In genomic region chr10:71393841-71394475, GRCh38 we compare ENCODE assay signal across 21 cellular contexts.
"Had no signal": no experiment of that assay in that cellular context is flagged by ENCODE, and none has a peak within 500 bp of the region (broad histone marks: within the 10 kb centered on the region; RNA-seq: fewer than 3 reads in every experiment).

No MANE protein-coding gene starts in this region.

- H2AFZ ChIP-seq: parathyroid adenoma had no signal

- H3K4me3 ChIP-seq: dorsolateral prefrontal cortex, gastroesophageal sphincter, heart left ventricle, spleen, thoracic aorta had no signal

- H3K9ac ChIP-seq: parathyroid adenoma had no signal

- H3K27ac Mint-ChIP-seq: activated CD4-positive, alpha-beta memory T cell treated with anti-CD3 and anti-CD28 coated beads, Interleukin-2, amount 10 ng/mL, durations not matched to agents 7 days and 5 days; activated CD4-positive, alpha-beta T cell treated with anti-CD3 and anti-CD28 coated beads, Interleukin-2, amount 10 ng/mL, durations not matched to agents 24 days and 14 days; activated naive CD4-positive, alpha-beta T cell treated with anti-CD3 and anti-CD28 coated beads, Interleukin-2, amount 50 U/mL, for 72 hours; activated T-cell treated with anti-CD3 and anti-CD28 coated beads, Interleukin-2, amount 50 U/mL, for 24 hours; activated T-helper 17 cell treated with anti-CD3 and anti-CD28 coated beads, Interleukin-2, amount 50 U/mL, for 72 hours; brain; effector memory CD8-positive, alpha-beta T cell; nephron had no signal

- ATAC-seq: activated CD4-positive, CD25-positive, alpha-beta regulatory T cell treated with anti-CD3 and anti-CD28 coated beads, Interleukin-2, amount 50 U/mL, for 24 hours; activated naive CD4-positive, alpha-beta T cell treated with anti-CD3 and anti-CD28 coated beads, Interleukin-2, amount 50 U/mL, for 72 hours; activated T-helper 17 cell treated with anti-CD3 and anti-CD28 coated beads, Interleukin-2, amount 50 U/mL, for 72 hours; effector memory CD8-positive, alpha-beta T cell; gastroesophageal sphincter; heart left ventricle had no signal

- FAIRE-seq: colon, islet of Langerhans had no signal

- H3K9me3 Mint-ChIP-seq: activated CD4-positive, alpha-beta memory T cell treated with anti-CD3 and anti-CD28 coated beads, Interleukin-2, amount 10 ng/mL, durations not matched to agents 7 days and 5 days; activated CD4-positive, alpha-beta T cell treated with anti-CD3 and anti-CD28 coated beads, Interleukin-2, amount 10 ng/mL, durations not matched to agents 24 days and 14 days; activated naive CD4-positive, alpha-beta T cell treated with anti-CD3 and anti-CD28 coated beads, Interleukin-2, amount 50 U/mL, for 72 hours; activated T-cell treated with anti-CD3 and anti-CD28 coated beads, Interleukin-2, amount 50 U/mL, for 24 hours; activated T-helper 17 cell treated with anti-CD3 and anti-CD28 coated beads, Interleukin-2, amount 50 U/mL, for 72 hours; brain; effector memory CD8-positive, alpha-beta T cell; nephron had no signal

- H3K36me3 Mint-ChIP-seq: activated naive CD4-positive, alpha-beta T cell treated with anti-CD3 and anti-CD28 coated beads, Interleukin-2, amount 50 U/mL, for 72 hours; brain had no signal

- H3K36me3 ChIP-seq: gastroesophageal sphincter, heart left ventricle, spleen, thoracic aorta had no signal

- H3K27ac ChIP-seq: gastroesophageal sphincter, heart left ventricle, parathyroid adenoma, spleen, thoracic aorta had no signal

- H3K9me3 ChIP-seq: gastroesophageal sphincter, heart left ventricle, spleen, thoracic aorta had no signal

- DNase-seq: activated CD4-positive, alpha-beta memory T cell treated with anti-CD3 and anti-CD28 coated beads, Interleukin-2, amount 10 ng/mL, durations not matched to agents 7 days and 5 days; activated CD4-positive, alpha-beta T cell treated with anti-CD3 and anti-CD28 coated beads, Interleukin-2, amount 10 ng/mL, durations not matched to agents 24 days and 14 days; activated T-cell treated with anti-CD3 and anti-CD28 coated beads, Interleukin-2, amount 50 U/mL, for 24 hours; aorta; caudate nucleus; dorsolateral prefrontal cortex; effector memory CD8-positive, alpha-beta T cell; heart left ventricle; spleen; stimulated activated CD4-positive, alpha-beta T cell treated with anti-CD3 and anti-CD28 coated beads, Interleukin-4, amount 100 ng/mL, for 1 hour; stimulated activated naive CD4-positive, alpha-beta T cell treated with Interleukin-2 at 50 U/mL for 16 hours had no signal

- H3K4me3 Mint-ChIP-seq: activated CD4-positive, alpha-beta memory T cell treated with anti-CD3 and anti-CD28 coated beads, Interleukin-2, amount 10 ng/mL, durations not matched to agents 7 days and 5 days; activated CD4-positive, alpha-beta T cell treated with anti-CD3 and anti-CD28 coated beads, Interleukin-2, amount 10 ng/mL, durations not matched to agents 24 days and 14 days; activated T-cell treated with anti-CD3 and anti-CD28 coated beads, Interleukin-2, amount 50 U/mL, for 24 hours; activated T-helper 17 cell treated with anti-CD3 and anti-CD28 coated beads, Interleukin-2, amount 50 U/mL, for 72 hours; brain; effector memory CD8-positive, alpha-beta T cell; nephron had no signal

- H3K79me2 ChIP-seq: parathyroid adenoma had no signal

- H3K4me1 Mint-ChIP-seq: activated T-helper 17 cell treated with anti-CD3 and anti-CD28 coated beads, Interleukin-2, amount 50 U/mL, for 72 hours had no signal
